ENCODE assay signal across 19 cellular contexts in the genomic region with DNA sequence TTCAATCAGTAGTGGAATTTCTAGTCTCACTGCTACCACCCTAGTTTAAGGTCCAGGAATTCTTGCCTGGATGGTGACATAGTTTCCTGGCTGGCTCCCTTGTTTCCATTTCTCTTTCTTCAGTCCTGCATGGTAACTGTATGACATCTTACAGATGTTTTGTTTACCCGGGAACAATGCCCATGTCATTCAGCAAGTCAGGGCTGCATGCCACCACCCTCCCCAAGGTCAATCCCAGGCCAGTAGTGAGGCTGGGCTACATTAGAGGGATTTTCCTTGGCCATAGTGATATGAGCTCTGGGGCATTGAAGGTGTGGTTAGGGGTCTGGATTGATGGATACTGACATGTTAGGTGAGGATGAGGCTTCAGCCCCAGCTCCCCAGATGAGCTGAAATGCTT.
"Had no signal": no experiment of that assay in that cellular context is flagged by ENCODE, and none has a peak within 500 bp of the region (broad histone marks: within the 10 kb centered on the region; RNA-seq: fewer than 3 reads in every experiment).

No MANE protein-coding gene starts in this region.

- ATAC-seq: effector memory CD8-positive, alpha-beta T cell; naive thymus-derived CD8-positive, alpha-beta T cell; sciatic nerve; stimulated activated memory B cell treated with anti-CD40 and anti-IgM and Interleukin-4, amounts not matched to agents 10 μg/mL and 1 μg/mL and 100 μg/mL, for 72 hours; upper lobe of right lung had no signal

- H3K9me3 Mint-ChIP-seq: dendritic cell treated with granulocyte-macrophage colony-stimulating factor and Interleukin-4, amounts not matched to agents 40 ng/mL and 50 ng/mL, for 4 days; effector memory CD8-positive, alpha-beta T cell; stimulated activated memory B cell treated with anti-CD40 and anti-IgM and Interleukin-4, amounts not matched to agents 10 μg/mL and 1 μg/mL and 100 μg/mL, for 72 hours; stimulated activated naive CD8-positive, alpha-beta T cell treated with anti-CD3 and anti-CD28 coated beads, Interleukin-15, Interleukin-2, amounts not matched to agents 100 ng/mL and 50 ng/mL, for 24 hours had no signal

- H3K36me3 ChIP-seq: esophagus muscularis mucosa, prostate gland, spleen, tibial nerve, upper lobe of right lung, vagina had no signal

- H3K4me1 ChIP-seq: prostate gland, spleen, upper lobe of right lung, vagina had no signal

- H3K36me3 Mint-ChIP-seq: immature natural killer cell; naive thymus-derived CD8-positive, alpha-beta T cell; stimulated activated memory B cell treated with anti-CD40 and anti-IgM and Interleukin-4, amounts not matched to agents 10 μg/mL and 1 μg/mL and 100 μg/mL, for 72 hours had no signal

- H3K4me3 ChIP-seq: esophagus muscularis mucosa, prostate gland, spleen, tibial nerve, upper lobe of right lung, vagina had no signal

- H3K4me1 Mint-ChIP-seq: immature natural killer cell; naive thymus-derived CD8-positive, alpha-beta T cell; stimulated activated memory B cell treated with anti-CD40 and anti-IgM and Interleukin-4, amounts not matched to agents 10 μg/mL and 1 μg/mL and 100 μg/mL, for 72 hours had no signal

- H3K27ac Mint-ChIP-seq: dendritic cell treated with granulocyte-macrophage colony-stimulating factor and Interleukin-4, amounts not matched to agents 40 ng/mL and 50 ng/mL, for 4 days; effector memory CD8-positive, alpha-beta T cell; immature natural killer cell; naive thymus-derived CD8-positive, alpha-beta T cell; stimulated activated memory B cell treated with anti-CD40 and anti-IgM and Interleukin-4, amounts not matched to agents 10 μg/mL and 1 μg/mL and 100 μg/mL, for 72 hours; stimulated activated naive CD8-positive, alpha-beta T cell treated with anti-CD3 and anti-CD28 coated beads, Interleukin-15, Interleukin-2, amounts not matched to agents 100 ng/mL and 50 ng/mL, for 24 hours had no signal

- H3K9me3 ChIP-seq: esophagus muscularis mucosa, prostate gland, spleen, tibial nerve, upper lobe of right lung, vagina had no signal

- DNase-seq: central memory CD4-positive, alpha-beta T cell; effector memory CD8-positive, alpha-beta T cell; foreskin melanocyte; immature natural killer cell; naive thymus-derived CD8-positive, alpha-beta T cell; spleen; stimulated activated CD4-positive, alpha-beta T cell treated with anti-CD3 and anti-CD28 coated beads, Interleukin-15, amount 100 ng/mL, for 24 hours; stimulated activated CD4-positive, alpha-beta T cell treated with anti-CD3 and anti-CD28 coated beads, Interleukin-1b, Interleukin-23, amount 100 ng/mL, for 48 hours; stimulated activated CD4-positive, alpha-beta T cell treated with anti-CD3 and anti-CD28 coated beads, Interleukin-4, amount 100 ng/mL, for 24 hours; upper lobe of right lung had no signal

- H3K27me3 ChIP-seq: vagina had no signal

- H3K4me3 Mint-ChIP-seq: dendritic cell treated with granulocyte-macrophage colony-stimulating factor and Interleukin-4, amounts not matched to agents 40 ng/mL and 50 ng/mL, for 4 days; effector memory CD8-positive, alpha-beta T cell; immature natural killer cell; naive thymus-derived CD8-positive, alpha-beta T cell; stimulated activated memory B cell treated with anti-CD40 and anti-IgM and Interleukin-4, amounts not matched to agents 10 μg/mL and 1 μg/mL and 100 μg/mL, for 72 hours; stimulated activated naive CD8-positive, alpha-beta T cell treated with anti-CD3 and anti-CD28 coated beads, Interleukin-15, Interleukin-2, amounts not matched to agents 100 ng/mL and 50 ng/mL, for 24 hours had no signal

- H3K27ac ChIP-seq: epithelial cell of prostate, esophagus muscularis mucosa, prostate gland, spleen, tibial nerve, upper lobe of right lung, vagina had no signal
